Comparison of ENCODE assay signal across 13 cellular contexts in the genomic region with DNA sequence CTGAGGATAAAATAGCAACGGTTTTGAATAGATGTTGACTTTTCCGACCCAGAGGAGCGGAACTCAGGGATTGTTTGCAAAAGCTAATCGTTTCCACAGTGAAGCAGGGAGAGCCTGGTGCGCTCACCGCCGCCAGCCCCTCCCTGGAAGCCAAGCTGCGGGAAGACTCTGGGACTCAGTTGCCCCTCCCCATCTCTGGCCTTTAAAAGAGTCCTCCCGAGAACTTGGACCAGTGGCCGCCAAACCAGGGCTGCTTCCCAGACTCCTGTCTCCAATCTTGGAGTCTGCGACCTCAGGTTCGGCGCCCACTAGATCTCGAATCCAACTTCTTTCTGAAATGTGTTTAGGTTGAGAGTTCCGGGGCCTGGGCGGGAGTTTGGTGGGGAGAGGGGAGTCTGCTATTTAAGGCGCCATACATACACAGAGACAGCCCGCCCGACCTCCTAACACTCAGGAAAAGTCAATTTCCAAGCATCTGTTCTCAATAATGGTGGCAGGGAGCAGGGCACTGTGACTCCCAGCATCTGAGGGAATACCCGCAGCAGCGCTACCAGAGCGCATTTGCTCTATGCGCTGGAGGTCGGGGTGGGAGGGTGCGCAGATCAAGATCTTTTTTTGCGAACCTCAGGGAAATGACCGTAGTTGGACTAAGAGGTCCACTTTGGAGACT. TPM values are rescaled to one million over a fixed set of nuclear protein-coding genes. Genes with fewer than 3 reads are reported as not detected.
DNase-seq lines count a peak whose midpoint lies in the region; ATAC-seq and TF ChIP-seq lines count a peak whose summit lies in the region.
"Had no signal": no experiment of that assay in that cellular context is flagged by ENCODE, and none has a peak within 500 bp of the region (broad histone marks: within the 10 kb centered on the region; RNA-seq: fewer than 3 reads in every experiment).

No MANE protein-coding gene starts in this region.

- no peaks in the 10 kb centered on the region for H3K79me2 ChIP-seq in OCI-LY7 (ENCODE audit: insufficient read depth, low read depth, low read length)

- POLR2A ChIA-PET in OCI-LY7 (lab: Charles Lee), result no interaction called here

- ATAC-seq in Right ventricle myocardium superior (ENCODE audit: poor library complexity) (no peak), GM18861 (IDR thresholded peaks at IDR 0.05; ENCODE audit: unreplicated experiment) (no peak)
- ATAC-seq: stimulated activated memory B cell treated with anti-CD40 and anti-IgM and Interleukin-4, amounts not matched to agents 10 μg/mL and 1 μg/mL and 100 μg/mL, for 72 hours had no signal

- no peak overlapping the region for H2AFZ ChIP-seq in OCI-LY7 (ENCODE audit: low read length)

- in situ Hi-C loops in brain microvascular endothelial cell (cut with HindIII; ENCODE audit: low pct_ligation_motif_present, low sequenced_read_pairs), result no loop called here

- intact Hi-C loops in Right ventricle myocardium superior (cut with DNase I), result no loop called here
- intact Hi-C loops in OCI-LY7 (cut with micrococcal nuclease; ENCODE audit: unreplicated experiment), result no loop called here

- H3K4me1 ChIP-seq in cardiac muscle cell (ENCODE audit: low read depth), result no peaks in the 10 kb centered on the region
- H3K4me1 ChIP-seq in OCI-LY7 (ENCODE audit: insufficient read depth, low read length, poor library complexity, severe bottlenecking), result no peaks in the 10 kb centered on the region
- H3K4me1 ChIP-seq: BLaER1 had no signal

- DNase-seq in cardiac muscle cell (ENCODE audit: low read depth in 1 of 2, low spot score in 1 of 2) (no peak), Right ventricle myocardium superior (no peak), brain microvascular endothelial cell (no peak), kidney glomerular epithelial cell (lab: John Stamatoyannopoulos, UW) (peak; percentile 9), D341Med (ENCODE audit: low spot score) (no peak), OCI-LY7 (ENCODE audit: low spot score) (no peak), T-helper 1 cell (no peak)
- DNase-seq: activated CD4-positive, alpha-beta memory T cell treated with anti-CD3 and anti-CD28 coated beads for 36 hours; naive B cell had no signal

- peaks cover 66% of the 10 kb centered on the region for H3K27me3 ChIP-seq in cardiac muscle cell
- no peaks in the 10 kb centered on the region for H3K27me3 ChIP-seq in brain microvascular endothelial cell (replicated peaks)

- no peaks in the 10 kb centered on the region for H4K20me1 ChIP-seq in OCI-LY7 (ENCODE audit: insufficient read depth, low read length)
- H4K20me1 ChIP-seq: BLaER1 had no signal

- no peak overlapping the region for H3K4me2 ChIP-seq in OCI-LY7 (ENCODE audit: low read length)
- H3K4me2 ChIP-seq: BLaER1 had no signal

- BruUV-seq in OCI-LY7 (replicated peaks; lab: Mats Ljungman, UMichigan), result no TSS peak

- H3K4me3 ChIP-seq in cardiac muscle cell, result peak overlapping the region; percentile 40
- peak overlapping the region; percentile 67 for H3K4me3 ChIP-seq in brain microvascular endothelial cell (ENCODE audit: low read depth, low read length)
- no peak overlapping the region for H3K4me3 ChIP-seq in OCI-LY7 (ENCODE audit: low read depth, low read length, poor library complexity, severe bottlenecking)
- H3K4me3 ChIP-seq: BLaER1 had no signal

- H3K9me3 ChIP-seq in cardiac muscle cell (ENCODE audit: low read depth) (no peaks in the 10 kb centered on the region), OCI-LY7 (ENCODE audit: low read length) (no peaks in the 10 kb centered on the region)

- H3K36me3 ChIP-seq in cardiac muscle cell (no peaks in the 10 kb centered on the region), brain microvascular endothelial cell (replicated peaks) (no peaks in the 10 kb centered on the region), OCI-LY7 (ENCODE audit: insufficient read depth, low read length) (no peaks in the 10 kb centered on the region)
- H3K36me3 ChIP-seq: BLaER1 had no signal

- no peaks in the 10 kb centered on the region for H3K9me2 ChIP-seq in OCI-LY7 (ENCODE audit: insufficient read depth, low read length)

- H3K27ac ChIP-seq in cardiac muscle cell (no peak overlapping the region), brain microvascular endothelial cell (no peak overlapping the region), OCI-LY7 (ENCODE audit: low read depth, low read length, poor library complexity, severe bottlenecking) (no peak overlapping the region)
- H3K27ac ChIP-seq: BLaER1 had no signal

- TF ChIP-seq CTCF in cardiac muscle cell (IDR thresholded peaks at IDR 0.05; ENCODE audit: low read depth, low read length), result no peak
- no peak for TF ChIP-seq CTCF in brain microvascular endothelial cell (IDR thresholded peaks at IDR 0.05; ENCODE audit: low read depth, low read length, missing control alignments)
- TF ChIP-seq CTCF in OCI-LY7 (conservative IDR thresholded peaks at IDR 0.05; ENCODE audit: low read length), result no peak

- CTCF ChIA-PET in OCI-LY7 (lab: Charles Lee; ENCODE audit: unreplicated experiment), result no interaction called here

RNA-seq across cellular contexts. Expression of a gene that starts 0.8 kb away (rescaled TPM):
- total RNA-seq in cardiac muscle cell (0.21 and 1.5 TPM in 2 replicates), Right ventricle myocardium superior (5.5 TPM), OCI-LY7 (2022) (not detected in 2 replicates)
- 0.45 and 0.54 TPM in 2 replicates for polyA plus RNA-seq in cardiac muscle cell
- not detected in 2 replicates for total RNA-seq in OCI-LY7 (2014; rRNA removed; shearing (Covaris generic))
- total RNA-seq: activated CD4-positive, alpha-beta memory T cell treated with anti-CD3 and anti-CD28 coated beads for 36 hours; NCI-H460 had no signal
